In the genomic region with DNA sequence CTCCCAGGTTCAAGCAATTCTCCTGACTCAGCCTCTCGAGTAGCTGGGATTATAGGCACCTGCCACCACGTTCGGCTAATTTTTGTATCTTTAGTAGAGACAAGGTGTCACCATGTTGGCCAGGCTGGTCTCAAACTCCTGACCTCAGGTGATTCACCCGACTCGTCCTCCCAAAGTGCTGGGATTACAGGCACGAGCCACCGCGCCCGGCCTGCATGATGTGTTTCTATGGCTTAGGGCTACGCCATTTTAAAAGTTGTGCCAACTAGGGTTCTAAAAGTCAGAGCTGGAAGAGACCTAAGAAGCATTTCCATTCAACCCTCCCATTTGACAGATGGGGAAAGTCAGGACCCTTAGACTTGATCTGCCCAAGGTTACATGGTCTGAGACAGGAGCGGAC, we compare ENCODE assay signal across 5 cellular contexts. TPM values are rescaled to one million over a fixed set of nuclear protein-coding genes. Genes with fewer than 3 reads are reported as not detected.
"Had no signal": no experiment of that assay in that cellular context is flagged by ENCODE, and none has a peak within 500 bp of the region (broad histone marks: within the 10 kb centered on the region; RNA-seq: fewer than 3 reads in every experiment).

No MANE protein-coding gene starts in this region.

RNA-seq across cellular contexts. Expression of gene ASPA, which starts 38.4 kb away (rescaled TPM):
- total RNA-seq: HT-29, OCI-LY7, PC-3 had no signal

RNA-seq across cellular contexts. Expression of gene SPATA22, which starts 42.5 kb away (rescaled TPM):
- total RNA-seq: HT-29, LHCN-M2, MCF 10A, OCI-LY7, PC-3 had no signal
